ENCODE assay signal across 16 cellular contexts in the genomic region with DNA sequence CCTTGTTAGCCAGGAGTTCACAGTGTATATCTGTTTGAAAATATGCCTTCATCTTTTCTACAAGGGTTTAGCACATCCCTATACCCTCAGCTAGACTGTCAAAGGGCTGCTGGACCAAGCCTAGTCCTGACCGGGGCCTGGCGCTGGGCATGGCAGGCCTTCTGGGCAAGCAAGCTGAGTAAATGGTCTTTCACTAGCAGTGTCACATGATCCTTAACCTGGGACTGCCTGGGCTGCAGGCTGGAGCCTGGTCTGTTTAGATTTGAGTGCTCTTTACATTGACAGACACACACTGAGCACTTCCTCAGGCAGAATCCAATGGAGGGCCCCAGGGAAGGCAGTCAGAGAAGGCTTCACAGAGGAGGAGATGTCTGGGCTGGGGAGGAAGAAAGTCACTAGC. TPM values are rescaled to one million over a fixed set of nuclear protein-coding genes. Genes with fewer than 3 reads are reported as not detected.
DNase-seq lines count a peak whose midpoint lies in the region; TF ChIP-seq lines count a peak whose summit lies in the region.
"Had no signal": no experiment of that assay in that cellular context is flagged by ENCODE, and none has a peak within 500 bp of the region (broad histone marks: within the 10 kb centered on the region; RNA-seq: fewer than 3 reads in every experiment).

No MANE protein-coding gene starts in this region.

- intact Hi-C loops in activated T-helper 1 cell treated with anti-CD3 and anti-CD28 coated beads, Interleukin-12 subunit alpha, Interleukin-12 subunit beta, Interleukin-2, Interleukin-4 antibody, amounts not matched to agents 30 ng/mL and 10 ng/mL and 1 ng/mL, durations not matched to agents 14 hours and 24 hours and 36 hours (cut with micrococcal nuclease) = no loop called here

- DNase-seq in activated T-cell treated with anti-CD3 and anti-CD28 coated beads, Interleukin-2, amount 50 U/mL, for 24 hours = no peak
- DNase-seq in activated T-cell treated with anti-CD3 and anti-CD28 coated beads for 4 hours = no peak
- no peak for DNase-seq in activated T-helper 1 cell treated with anti-CD3 and anti-CD28 coated beads, Interleukin-12 subunit alpha, Interleukin-12 subunit beta, Interleukin-2, Interleukin-4 antibody, amounts not matched to agents 30 ng/mL and 10 ng/mL and 1 ng/mL, durations not matched to agents 14 hours and 24 hours and 36 hours (ENCODE audit: low spot score)
- no peak for DNase-seq in nephron progenitor cell
- no peak for DNase-seq in A172 (ENCODE audit: low spot score)
- no peak for DNase-seq in NCI-H748 (lab: John Stamatoyannopoulos, UW; ENCODE audit: unreplicated experiment)
- DNase-seq: 8988T; activated CD4-positive, alpha-beta T cell treated with anti-CD3 and anti-CD28 coated beads for 48 hours; activated CD8-positive, alpha-beta memory T cell treated with anti-CD3 and anti-CD28 coated beads, Interleukin-2, amount 50 U/mL, for 4 hours; activated naive CD8-positive, alpha-beta T cell treated with anti-CD3 and anti-CD28 coated beads, Interleukin-2, amount 10 ng/mL, durations not matched to agents 7 days and 5 days; BE2C; body of pancreas; NCI-H1417 treated with DMSO at 0.1 percent for 48 hours; NCI-H524 treated with DMSO at 0.1 percent for 48 hours; pancreas; stimulated activated CD4-positive, alpha-beta T cell treated with anti-CD3 and anti-CD28 coated beads, Interleukin-1b, Interleukin-23, amount 100 ng/mL, for 48 hours had no signal

- peak overlapping the region; percentile 65 for H3K27ac Mint-ChIP-seq in activated T-cell treated with anti-CD3 and anti-CD28 coated beads, Interleukin-2, amount 50 U/mL, for 24 hours
- H3K27ac Mint-ChIP-seq in activated T-helper 1 cell treated with anti-CD3 and anti-CD28 coated beads, Interleukin-12 subunit alpha, Interleukin-12 subunit beta, Interleukin-2, Interleukin-4 antibody, amounts not matched to agents 30 ng/mL and 10 ng/mL and 1 ng/mL, durations not matched to agents 14 hours and 24 hours and 36 hours = peak overlapping the region; percentile 31
- H3K27ac Mint-ChIP-seq in nephron progenitor cell = peak overlapping the region; percentile 31

- peaks cover 88% of the 10 kb centered on the region for H3K36me3 Mint-ChIP-seq in activated T-cell treated with anti-CD3 and anti-CD28 coated beads, Interleukin-2, amount 50 U/mL, for 24 hours (ENCODE audit: low read depth)
- H3K36me3 Mint-ChIP-seq in activated T-helper 1 cell treated with anti-CD3 and anti-CD28 coated beads, Interleukin-12 subunit alpha, Interleukin-12 subunit beta, Interleukin-2, Interleukin-4 antibody, amounts not matched to agents 30 ng/mL and 10 ng/mL and 1 ng/mL, durations not matched to agents 14 hours and 24 hours and 36 hours (ENCODE audit: low read depth) = peaks cover 46% of the 10 kb centered on the region
- peaks cover 50% of the 10 kb centered on the region for H3K36me3 Mint-ChIP-seq in nephron progenitor cell (ENCODE audit: low read depth)

- TF ChIP-seq CTCF in nephron progenitor cell (IDR thresholded peaks at IDR 0.05) = no peak

- H3K4me3 Mint-ChIP-seq in activated T-cell treated with anti-CD3 and anti-CD28 coated beads, Interleukin-2, amount 50 U/mL, for 24 hours = no peak overlapping the region
- H3K4me3 Mint-ChIP-seq in activated T-helper 1 cell treated with anti-CD3 and anti-CD28 coated beads, Interleukin-12 subunit alpha, Interleukin-12 subunit beta, Interleukin-2, Interleukin-4 antibody, amounts not matched to agents 30 ng/mL and 10 ng/mL and 1 ng/mL, durations not matched to agents 14 hours and 24 hours and 36 hours = no peak overlapping the region
- no peak overlapping the region for H3K4me3 Mint-ChIP-seq in nephron progenitor cell
- H3K4me3 Mint-ChIP-seq: activated naive CD8-positive, alpha-beta T cell treated with anti-CD3 and anti-CD28 coated beads, Interleukin-2, amount 10 ng/mL, durations not matched to agents 7 days and 5 days had no signal

- H3K4me1 Mint-ChIP-seq in activated T-cell treated with anti-CD3 and anti-CD28 coated beads, Interleukin-2, amount 50 U/mL, for 24 hours (ENCODE audit: low read depth) = peaks cover 15% of the 10 kb centered on the region
- H3K4me1 Mint-ChIP-seq in activated T-helper 1 cell treated with anti-CD3 and anti-CD28 coated beads, Interleukin-12 subunit alpha, Interleukin-12 subunit beta, Interleukin-2, Interleukin-4 antibody, amounts not matched to agents 30 ng/mL and 10 ng/mL and 1 ng/mL, durations not matched to agents 14 hours and 24 hours and 36 hours (ENCODE audit: low read depth) = no peaks in the 10 kb centered on the region
- H3K4me1 Mint-ChIP-seq in nephron progenitor cell = no peaks in the 10 kb centered on the region

- no peaks in the 10 kb centered on the region for H3K27me3 Mint-ChIP-seq in activated T-cell treated with anti-CD3 and anti-CD28 coated beads, Interleukin-2, amount 50 U/mL, for 24 hours
- no peaks in the 10 kb centered on the region for H3K27me3 Mint-ChIP-seq in activated T-helper 1 cell treated with anti-CD3 and anti-CD28 coated beads, Interleukin-12 subunit alpha, Interleukin-12 subunit beta, Interleukin-2, Interleukin-4 antibody, amounts not matched to agents 30 ng/mL and 10 ng/mL and 1 ng/mL, durations not matched to agents 14 hours and 24 hours and 36 hours (ENCODE audit: insufficient read depth)
- H3K27me3 Mint-ChIP-seq in nephron progenitor cell (ENCODE audit: low read depth, poor library complexity) = peaks cover 3% of the 10 kb centered on the region
- H3K27me3 Mint-ChIP-seq: activated naive CD8-positive, alpha-beta T cell treated with anti-CD3 and anti-CD28 coated beads, Interleukin-2, amount 10 ng/mL, durations not matched to agents 7 days and 5 days had no signal

- H3K9me3 Mint-ChIP-seq in activated T-cell treated with anti-CD3 and anti-CD28 coated beads, Interleukin-2, amount 50 U/mL, for 24 hours = no peaks in the 10 kb centered on the region
- H3K9me3 Mint-ChIP-seq in activated T-helper 1 cell treated with anti-CD3 and anti-CD28 coated beads, Interleukin-12 subunit alpha, Interleukin-12 subunit beta, Interleukin-2, Interleukin-4 antibody, amounts not matched to agents 30 ng/mL and 10 ng/mL and 1 ng/mL, durations not matched to agents 14 hours and 24 hours and 36 hours = no peaks in the 10 kb centered on the region
- H3K9me3 Mint-ChIP-seq in nephron progenitor cell = no peaks in the 10 kb centered on the region
- H3K9me3 Mint-ChIP-seq: activated naive CD8-positive, alpha-beta T cell treated with anti-CD3 and anti-CD28 coated beads, Interleukin-2, amount 10 ng/mL, durations not matched to agents 7 days and 5 days had no signal

RNA-seq across cellular contexts. Expression of a gene that starts 6.9 kb away (rescaled TPM):
- total RNA-seq in activated T-helper 1 cell treated with anti-CD3 and anti-CD28 coated beads, Interleukin-12 subunit alpha, Interleukin-12 subunit beta, Interleukin-2, Interleukin-4 antibody, amounts not matched to agents 30 ng/mL and 10 ng/mL and 1 ng/mL, durations not matched to agents 14 hours and 24 hours and 36 hours = 2.0 and 3.1 TPM in 2 replicates
- total RNA-seq in A172 (2014; rRNA removed; shearing (Covaris generic)) = 0.41 and 0.98 TPM in 2 replicates

RNA-seq across cellular contexts. Expression of a gene that starts 21.1 kb away (rescaled TPM):
- 96.5 and 99.6 TPM in 2 replicates for total RNA-seq in activated T-helper 1 cell treated with anti-CD3 and anti-CD28 coated beads, Interleukin-12 subunit alpha, Interleukin-12 subunit beta, Interleukin-2, Interleukin-4 antibody, amounts not matched to agents 30 ng/mL and 10 ng/mL and 1 ng/mL, durations not matched to agents 14 hours and 24 hours and 36 hours
- 26.9 and 27.5 TPM in 2 replicates for total RNA-seq in A172 (2014; rRNA removed; shearing (Covaris generic))

RNA-seq across cellular contexts. Expression of a gene that starts 42.9 kb away (rescaled TPM):
- total RNA-seq in activated T-helper 1 cell treated with anti-CD3 and anti-CD28 coated beads, Interleukin-12 subunit alpha, Interleukin-12 subunit beta, Interleukin-2, Interleukin-4 antibody, amounts not matched to agents 30 ng/mL and 10 ng/mL and 1 ng/mL, durations not matched to agents 14 hours and 24 hours and 36 hours = 63.5 and 68.6 TPM in 2 replicates
- 51.0 and 54.8 TPM in 2 replicates for total RNA-seq in A172 (2014; rRNA removed; shearing (Covaris generic))

RNA-seq across cellular contexts. Expression of a gene that starts 53.0 kb away (rescaled TPM):
- total RNA-seq in activated T-helper 1 cell treated with anti-CD3 and anti-CD28 coated beads, Interleukin-12 subunit alpha, Interleukin-12 subunit beta, Interleukin-2, Interleukin-4 antibody, amounts not matched to agents 30 ng/mL and 10 ng/mL and 1 ng/mL, durations not matched to agents 14 hours and 24 hours and 36 hours = 4.5 and 5.4 TPM in 2 replicates
- total RNA-seq in A172 (2014; rRNA removed; shearing (Covaris generic)) = 3.3 and 7.8 TPM in 2 replicates

RNA-seq across cellular contexts. Expression of a gene that starts 53.5 kb away (rescaled TPM):
- total RNA-seq in activated T-helper 1 cell treated with anti-CD3 and anti-CD28 coated beads, Interleukin-12 subunit alpha, Interleukin-12 subunit beta, Interleukin-2, Interleukin-4 antibody, amounts not matched to agents 30 ng/mL and 10 ng/mL and 1 ng/mL, durations not matched to agents 14 hours and 24 hours and 36 hours = 89.7 and 90.0 TPM in 2 replicates
- 4.3 and 5.1 TPM in 2 replicates for total RNA-seq in A172 (2014; rRNA removed; shearing (Covaris generic))
